15 cellular contexts compared by ENCODE assay signal in the genomic region with DNA sequence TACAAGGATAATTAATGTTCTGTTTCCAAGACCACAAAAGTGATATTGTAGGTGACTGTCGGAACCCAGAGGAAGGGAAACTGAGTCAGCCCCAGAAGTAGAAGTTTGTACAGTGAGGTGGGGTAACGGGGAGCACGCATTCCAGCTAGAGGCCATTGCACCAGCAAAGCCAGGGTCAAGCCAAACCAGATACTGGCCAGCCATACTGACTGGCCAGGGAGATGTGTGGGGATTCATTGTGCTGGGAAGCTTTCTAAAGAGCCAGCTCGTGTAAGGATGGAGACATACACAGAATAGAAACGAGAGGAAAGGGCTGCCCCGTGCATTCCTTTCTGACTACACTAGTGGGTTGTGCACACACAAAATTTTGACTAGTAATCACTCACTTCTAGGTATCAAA.
DNase-seq lines count a peak whose midpoint lies in the region; ATAC-seq and TF ChIP-seq lines count a peak whose summit lies in the region.
"Had no signal": no experiment of that assay in that cellular context is flagged by ENCODE, and none has a peak within 500 bp of the region (broad histone marks: within the 10 kb centered on the region; RNA-seq: fewer than 3 reads in every experiment).

No MANE protein-coding gene starts in this region.

- TF ChIP-seq EP300 in transverse colon (IDR thresholded peaks at IDR 0.05; ENCODE audit: low read depth), result no peak

- intact Hi-C loops in adrenal gland (cut with DNase I) (no loop called here), prostate gland (cut with DNase I) (no loop called here), transverse colon (cut with DNase I; ENCODE audit: low total_unique reads) (no loop called here)

- DNase-seq in adrenal gland, result no peak
- DNase-seq in globus pallidus (ENCODE audit: low spot score), result peak; percentile 68
- DNase-seq in prostate gland (ENCODE audit: low spot score), result no peak
- DNase-seq in transverse colon, result no peak
- DNase-seq in islet precursor cell, result no peak
- DNase-seq in mesenteric fat pad (ENCODE audit: low spot score), result no peak
- DNase-seq: activated CD4-positive, alpha-beta T cell treated with anti-CD3 and anti-CD28 coated beads for 1 hour; activated CD8-positive, alpha-beta memory T cell treated with anti-CD3 and anti-CD28 coated beads, Interleukin-2, amount 50 U/mL, for 4 hours; activated naive CD4-positive, alpha-beta T cell treated with anti-CD3 and anti-CD28 coated beads for 36 hours; CD4-positive, CD25-positive, alpha-beta regulatory T cell; left colon; NCI-H1694; NCI-H526 treated with DMSO at 0.1 percent for 48 hours had no signal

- 82 to 90% (median 86%) methylated on average over 6 of the region's 6 CpGs for WGBS in adrenal gland, 4 donors
- WGBS in prostate gland, result 73% methylated on average over 6 of the region's 6 CpGs
- WGBS in transverse colon (ENCODE audit: low coverage in 1 of 2), 2 donors, result 70 to 79% methylated on average over 6 of the region's 6 CpGs

- H3K4me1 ChIP-seq in adrenal gland (replicated peaks in 1 of 2) (peaks cover 14 to 18% of the 10 kb centered on the region in 2 donors), prostate gland (replicated peaks) (no peaks in the 10 kb centered on the region), transverse colon (peaks cover 0 to 6% (median 3%) of the 10 kb centered on the region in 4 donors)

- H3K9me3 ChIP-seq in adrenal gland (replicated peaks in 1 of 3) (no peaks in the 10 kb centered on the region), prostate gland (no peaks in the 10 kb centered on the region), transverse colon (no peaks in the 10 kb centered on the region)

- ATAC-seq in HG03457 (IDR thresholded peaks at IDR 0.05; ENCODE audit: unreplicated experiment) (no peak), GM18520 (IDR thresholded peaks at IDR 0.05; ENCODE audit: unreplicated experiment) (no peak)
- ATAC-seq: left colon had no signal

- no peaks in the 10 kb centered on the region for H3K36me3 ChIP-seq in adrenal gland (replicated peaks in 1 of 2)
- H3K36me3 ChIP-seq in prostate gland, result no peaks in the 10 kb centered on the region
- H3K36me3 ChIP-seq in transverse colon, result no peaks in the 10 kb centered on the region

- TF ChIP-seq CTCF in adrenal gland (IDR thresholded peaks at IDR 0.05), result no peak
- TF ChIP-seq CTCF in prostate gland (IDR thresholded peaks at IDR 0.05), result no peak
- no peak for TF ChIP-seq CTCF in transverse colon (IDR thresholded peaks at IDR 0.05)

- H3K27ac ChIP-seq in adrenal gland, result peak overlapping the region in 3 of 5 donors; percentile 80 to 88 (median 83)
- H3K27ac ChIP-seq in prostate gland, result peak overlapping the region; percentile 62 to 70
- peak overlapping the region; percentile 64 to 83 (median 68) for H3K27ac ChIP-seq in transverse colon

- TF ChIP-seq POLR2A in adrenal gland (IDR thresholded peaks at IDR 0.05) (no peak), prostate gland (IDR thresholded peaks at IDR 0.05) (no peak), transverse colon (IDR thresholded peaks at IDR 0.05) (no peak)

- in situ Hi-C loops in transverse colon (cut with MboI; ENCODE audit: low pct_ligation_motif_present in 1 of 4, low pct_unique_long_range_greater_than_20kb in 1 of 4, low sequenced_read_pairs in 3 of 4), result loop anchor here in 1 of 4 donors (25.0 kb wide), 1 partner anchor 141 kb away; no protein-coding TSS in a partner anchor

- no peak overlapping the region for H3K4me3 ChIP-seq in adrenal gland
- H3K4me3 ChIP-seq in prostate gland, result no peak overlapping the region
- H3K4me3 ChIP-seq in transverse colon, result no peak overlapping the region

- H3K27me3 ChIP-seq in adrenal gland (no peaks in the 10 kb centered on the region), prostate gland (replicated peaks; ENCODE audit: insufficient read depth) (no peaks in the 10 kb centered on the region), transverse colon (no peaks in the 10 kb centered on the region)
